ENCODE assay signal across 1 cellular context in the genomic region with DNA sequence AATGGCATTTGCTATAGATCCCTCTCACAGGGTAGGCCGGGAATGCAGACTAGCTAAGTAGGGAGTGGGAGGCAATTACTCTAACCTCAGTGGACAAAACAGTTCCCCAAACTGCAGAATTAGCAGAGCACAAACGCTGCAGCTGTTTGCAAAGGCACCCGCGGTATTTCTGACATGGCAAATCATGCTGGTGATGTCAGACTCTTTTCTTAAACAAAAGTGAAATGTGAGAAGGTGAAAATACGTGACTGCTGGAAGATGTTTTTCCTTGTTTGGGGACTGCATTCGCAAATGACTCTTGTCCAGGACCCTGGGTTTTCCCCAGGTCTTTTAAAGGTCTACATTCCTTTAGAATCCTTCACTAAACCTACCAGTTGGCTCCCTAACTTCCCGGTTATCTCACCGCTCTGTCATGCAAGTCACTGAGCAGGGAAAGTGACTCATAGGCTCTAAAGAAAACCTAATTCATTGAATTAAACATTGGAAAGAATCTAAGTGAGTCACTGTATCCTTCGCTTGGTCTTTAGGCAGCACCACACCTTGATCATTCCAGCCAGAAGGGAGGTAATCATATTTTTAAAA.
TF ChIP-seq lines count a peak whose summit lies in the region.

No MANE protein-coding gene starts in this region.

TF ChIP-seq in HEK293, 187 proteins besides CTCF, POLR2A, EP300 and RAD21 (continued from another document and continues in another):
- TF ChIP-seq, protein P1, sequence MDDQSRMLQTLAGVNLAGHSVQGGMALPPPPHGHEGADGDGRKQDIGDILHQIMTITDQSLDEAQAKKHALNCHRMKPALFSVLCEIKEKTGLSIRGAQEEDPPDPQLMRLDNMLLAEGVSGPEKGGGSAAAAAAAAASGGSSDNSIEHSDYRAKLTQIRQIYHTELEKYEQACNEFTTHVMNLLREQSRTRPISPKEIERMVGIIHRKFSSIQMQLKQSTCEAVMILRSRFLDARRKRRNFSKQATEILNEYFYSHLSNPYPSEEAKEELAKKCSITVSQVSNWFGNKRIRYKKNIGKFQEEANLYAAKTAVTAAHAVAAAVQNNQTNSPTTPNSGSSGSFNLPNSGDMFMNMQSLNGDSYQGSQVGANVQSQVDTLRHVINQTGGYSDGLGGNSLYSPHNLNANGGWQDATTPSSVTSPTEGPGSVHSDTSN (CRISPR knock-in tag; IDR thresholded peaks at IDR 0.05), result no peak
- TF ChIP-seq ZNF768 (tag by site-specific recombination; IDR thresholded peaks at IDR 0.05), result no peak
- TF ChIP-seq ZNF843 (tag by site-specific recombination; IDR thresholded peaks at IDR 0.05), result peak; percentile 46; the same call in 1 of the 2 replicates
- peak; percentile 67 for TF ChIP-seq ZFHX2 (tag by site-specific recombination; conservative IDR thresholded peaks at IDR 0.05)
- TF ChIP-seq ZNF600 (tag by site-specific recombination; IDR thresholded peaks at IDR 0.05), result peak; percentile 96
- TF ChIP-seq ZNF10 (tag by site-specific recombination; IDR thresholded peaks at IDR 0.05), result no peak; the same call in 1 of the 2 replicates
- TF ChIP-seq, protein P2, sequence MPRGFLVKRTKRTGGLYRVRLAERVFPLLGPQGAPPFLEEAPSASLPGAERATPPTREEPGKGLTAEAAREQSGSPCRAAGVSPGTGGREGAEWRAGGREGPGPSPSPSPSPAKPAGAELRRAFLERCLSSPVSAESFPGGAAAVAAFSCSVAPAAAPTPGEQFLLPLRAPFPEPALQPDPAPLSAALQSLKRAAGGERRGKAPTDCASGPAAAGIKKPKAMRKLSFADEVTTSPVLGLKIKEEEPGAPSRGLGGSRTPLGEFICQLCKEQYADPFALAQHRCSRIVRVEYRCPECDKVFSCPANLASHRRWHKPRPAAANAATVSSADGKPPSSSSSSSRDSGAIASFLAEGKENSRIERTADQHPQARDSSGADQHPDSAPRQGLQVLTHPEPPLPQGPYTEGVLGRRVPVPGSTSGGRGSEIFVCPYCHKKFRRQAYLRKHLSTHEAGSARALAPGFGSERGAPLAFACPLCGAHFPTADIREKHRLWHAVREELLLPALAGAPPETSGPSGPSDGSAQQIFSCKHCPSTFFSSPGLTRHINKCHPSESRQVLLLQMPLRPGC (tag by site-specific recombination; IDR thresholded peaks at IDR 0.05), result peak; percentile 98
- no peak for TF ChIP-seq ZNF701 (tag by site-specific recombination; IDR thresholded peaks at IDR 0.05)
- TF ChIP-seq ZNF391 (tag by site-specific recombination; IDR thresholded peaks at IDR 0.05; ENCODE audit: borderline replicate concordance, low read depth), result peak; percentile 46; the same call in 1 of the 2 replicates
- TF ChIP-seq ZNF37A (tag by site-specific recombination; IDR thresholded peaks at IDR 0.05), result no peak
- no peak for TF ChIP-seq ZNF155 (tag by site-specific recombination; IDR thresholded peaks at IDR 0.05)
- no peak for TF ChIP-seq YY1 (tag by site-specific recombination; IDR thresholded peaks at IDR 0.05)
- TF ChIP-seq BCL11B (tag by site-specific recombination; IDR thresholded peaks at IDR 0.05; ENCODE audit: low read depth), result no peak
- no peak for TF ChIP-seq ZNF16 (tag by site-specific recombination; IDR thresholded peaks at IDR 0.05; ENCODE audit: low read depth)
- no peak for TF ChIP-seq ZNF23 (tag by site-specific recombination; IDR thresholded peaks at IDR 0.05; ENCODE audit: borderline replicate concordance)
- 0 out of 2 replicates have a peak, but pooled peaks have one; percentile 22 for TF ChIP-seq EGR2 (tag by site-specific recombination; IDR thresholded peaks at IDR 0.05; ENCODE audit: low read depth)
- TF ChIP-seq ZBTB17 (tag by site-specific recombination; IDR thresholded peaks at IDR 0.05), result peak; percentile 65
- no peak for TF ChIP-seq ZNF707 (tag by site-specific recombination; IDR thresholded peaks at IDR 0.05)
- TF ChIP-seq ZNF266 (tag by site-specific recombination; IDR thresholded peaks at IDR 0.05; ENCODE audit: low read depth), result no peak
- TF ChIP-seq KLF16 (tag by site-specific recombination; IDR thresholded peaks at IDR 0.05), result no peak
- TF ChIP-seq ZSCAN23 (tag by site-specific recombination; IDR thresholded peaks at IDR 0.05), result peak; percentile 43; the same call in 1 of the 2 replicates
- TF ChIP-seq ZNF530 (tag by site-specific recombination; IDR thresholded peaks at IDR 0.05; ENCODE audit: low read depth), result no peak
- TF ChIP-seq ZEB2 (tag by site-specific recombination; IDR thresholded peaks at IDR 0.05), result peak; percentile 96
- TF ChIP-seq ZNF423 (tag by site-specific recombination; IDR thresholded peaks at IDR 0.05), result no peak
- TF ChIP-seq ZNF354C (tag by site-specific recombination; IDR thresholded peaks at IDR 0.05; ENCODE audit: borderline replicate concordance, low read depth), result no peak
- TF ChIP-seq ZNF791 (tag by site-specific recombination; IDR thresholded peaks at IDR 0.05), result no peak
- no peak for TF ChIP-seq SP3 (tag by site-specific recombination; IDR thresholded peaks at IDR 0.05)
- TF ChIP-seq KLF9 (tag by site-specific recombination; IDR thresholded peaks at IDR 0.05; ENCODE audit: low read depth), result no peak
- no peak for TF ChIP-seq FEZF1 (tag by site-specific recombination; IDR thresholded peaks at IDR 0.05)
- TF ChIP-seq ZNF223 (tag by site-specific recombination; IDR thresholded peaks at IDR 0.05), result no peak
- no peak for TF ChIP-seq OVOL3 (tag by site-specific recombination; IDR thresholded peaks at IDR 0.05)
- TF ChIP-seq ZSCAN16 (tag by site-specific recombination; IDR thresholded peaks at IDR 0.05), result no peak
- TF ChIP-seq, protein P3, sequence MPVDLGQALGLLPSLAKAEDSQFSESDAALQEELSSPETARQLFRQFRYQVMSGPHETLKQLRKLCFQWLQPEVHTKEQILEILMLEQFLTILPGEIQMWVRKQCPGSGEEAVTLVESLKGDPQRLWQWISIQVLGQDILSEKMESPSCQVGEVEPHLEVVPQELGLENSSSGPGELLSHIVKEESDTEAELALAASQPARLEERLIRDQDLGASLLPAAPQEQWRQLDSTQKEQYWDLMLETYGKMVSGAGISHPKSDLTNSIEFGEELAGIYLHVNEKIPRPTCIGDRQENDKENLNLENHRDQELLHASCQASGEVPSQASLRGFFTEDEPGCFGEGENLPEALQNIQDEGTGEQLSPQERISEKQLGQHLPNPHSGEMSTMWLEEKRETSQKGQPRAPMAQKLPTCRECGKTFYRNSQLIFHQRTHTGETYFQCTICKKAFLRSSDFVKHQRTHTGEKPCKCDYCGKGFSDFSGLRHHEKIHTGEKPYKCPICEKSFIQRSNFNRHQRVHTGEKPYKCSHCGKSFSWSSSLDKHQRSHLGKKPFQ (tag by site-specific recombination; IDR thresholded peaks at IDR 0.05), result no peak
- 0 out of 2 replicates have a peak, but pooled peaks have one; percentile 23 for TF ChIP-seq ZNF501 (tag by site-specific recombination; IDR thresholded peaks at IDR 0.05)
- TF ChIP-seq, protein P4, sequence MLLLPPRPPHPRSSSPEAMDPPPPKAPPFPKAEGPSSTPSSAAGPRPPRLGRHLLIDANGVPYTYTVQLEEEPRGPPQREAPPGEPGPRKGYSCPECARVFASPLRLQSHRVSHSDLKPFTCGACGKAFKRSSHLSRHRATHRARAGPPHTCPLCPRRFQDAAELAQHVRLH (tag by site-specific recombination; IDR thresholded peaks at IDR 0.05), result no peak
- no peak for TF ChIP-seq ZNF777 (tag by site-specific recombination; IDR thresholded peaks at IDR 0.05; ENCODE audit: borderline replicate concordance)
- TF ChIP-seq SALL2 (tag by site-specific recombination; IDR thresholded peaks at IDR 0.05; ENCODE audit: borderline replicate concordance), result no peak
- TF ChIP-seq, protein P5, sequence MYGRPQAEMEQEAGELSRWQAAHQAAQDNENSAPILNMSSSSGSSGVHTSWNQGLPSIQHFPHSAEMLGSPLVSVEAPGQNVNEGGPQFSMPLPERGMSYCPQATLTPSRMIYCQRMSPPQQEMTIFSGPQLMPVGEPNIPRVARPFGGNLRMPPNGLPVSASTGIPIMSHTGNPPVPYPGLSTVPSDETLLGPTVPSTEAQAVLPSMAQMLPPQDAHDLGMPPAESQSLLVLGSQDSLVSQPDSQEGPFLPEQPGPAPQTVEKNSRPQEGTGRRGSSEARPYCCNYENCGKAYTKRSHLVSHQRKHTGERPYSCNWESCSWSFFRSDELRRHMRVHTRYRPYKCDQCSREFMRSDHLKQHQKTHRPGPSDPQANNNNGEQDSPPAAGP (tag by site-specific recombination; IDR thresholded peaks at IDR 0.05), result 0 out of 2 replicates have a peak, but pooled peaks have one; percentile 32
- TF ChIP-seq ZNF426 (tag by site-specific recombination; IDR thresholded peaks at IDR 0.05), result no peak
- TF ChIP-seq ZNF585B (tag by site-specific recombination; IDR thresholded peaks at IDR 0.05), result no peak
- TF ChIP-seq SCRT1 (tag by site-specific recombination; IDR thresholded peaks at IDR 0.05; ENCODE audit: borderline replicate concordance), result no peak
- no peak for TF ChIP-seq SP2 (tag by site-specific recombination; IDR thresholded peaks at IDR 0.05)
- no peak for TF ChIP-seq ZNF157 (tag by site-specific recombination; IDR thresholded peaks at IDR 0.05)
- peak; percentile 91 for TF ChIP-seq KLF10 (tag by site-specific recombination; IDR thresholded peaks at IDR 0.05)
- no peak for TF ChIP-seq ZNF133 (tag by site-specific recombination; IDR thresholded peaks at IDR 0.05)
- no peak for TF ChIP-seq MYNN (tag by site-specific recombination; IDR thresholded peaks at IDR 0.05; ENCODE audit: borderline replicate concordance)
- TF ChIP-seq, protein P6, sequence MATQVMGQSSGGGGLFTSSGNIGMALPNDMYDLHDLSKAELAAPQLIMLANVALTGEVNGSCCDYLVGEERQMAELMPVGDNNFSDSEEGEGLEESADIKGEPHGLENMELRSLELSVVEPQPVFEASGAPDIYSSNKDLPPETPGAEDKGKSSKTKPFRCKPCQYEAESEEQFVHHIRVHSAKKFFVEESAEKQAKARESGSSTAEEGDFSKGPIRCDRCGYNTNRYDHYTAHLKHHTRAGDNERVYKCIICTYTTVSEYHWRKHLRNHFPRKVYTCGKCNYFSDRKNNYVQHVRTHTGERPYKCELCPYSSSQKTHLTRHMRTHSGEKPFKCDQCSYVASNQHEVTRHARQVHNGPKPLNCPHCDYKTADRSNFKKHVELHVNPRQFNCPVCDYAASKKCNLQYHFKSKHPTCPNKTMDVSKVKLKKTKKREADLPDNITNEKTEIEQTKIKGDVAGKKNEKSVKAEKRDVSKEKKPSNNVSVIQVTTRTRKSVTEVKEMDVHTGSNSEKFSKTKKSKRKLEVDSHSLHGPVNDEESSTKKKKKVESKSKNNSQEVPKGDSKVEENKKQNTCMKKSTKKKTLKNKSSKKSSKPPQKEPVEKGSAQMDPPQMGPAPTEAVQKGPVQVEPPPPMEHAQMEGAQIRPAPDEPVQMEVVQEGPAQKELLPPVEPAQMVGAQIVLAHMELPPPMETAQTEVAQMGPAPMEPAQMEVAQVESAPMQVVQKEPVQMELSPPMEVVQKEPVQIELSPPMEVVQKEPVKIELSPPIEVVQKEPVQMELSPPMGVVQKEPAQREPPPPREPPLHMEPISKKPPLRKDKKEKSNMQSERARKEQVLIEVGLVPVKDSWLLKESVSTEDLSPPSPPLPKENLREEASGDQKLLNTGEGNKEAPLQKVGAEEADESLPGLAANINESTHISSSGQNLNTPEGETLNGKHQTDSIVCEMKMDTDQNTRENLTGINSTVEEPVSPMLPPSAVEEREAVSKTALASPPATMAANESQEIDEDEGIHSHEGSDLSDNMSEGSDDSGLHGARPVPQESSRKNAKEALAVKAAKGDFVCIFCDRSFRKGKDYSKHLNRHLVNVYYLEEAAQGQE (tag by site-specific recombination; IDR thresholded peaks at IDR 0.05), result no peak
- TF ChIP-seq HOXA7 (CRISPR knock-in tag; IDR thresholded peaks at IDR 0.05; ENCODE audit: borderline replicate concordance), result no peak
- TF ChIP-seq GLIS2 (tag by site-specific recombination; IDR thresholded peaks at IDR 0.05), result no peak
- no peak for TF ChIP-seq ZNF473 (tag by site-specific recombination; IDR thresholded peaks at IDR 0.05)
- TF ChIP-seq ZNF350 (tag by site-specific recombination; IDR thresholded peaks at IDR 0.05), result no peak
- no peak for TF ChIP-seq ZNF830 (tag by site-specific recombination; IDR thresholded peaks at IDR 0.05; ENCODE audit: low read depth)
- TF ChIP-seq, protein P7, sequence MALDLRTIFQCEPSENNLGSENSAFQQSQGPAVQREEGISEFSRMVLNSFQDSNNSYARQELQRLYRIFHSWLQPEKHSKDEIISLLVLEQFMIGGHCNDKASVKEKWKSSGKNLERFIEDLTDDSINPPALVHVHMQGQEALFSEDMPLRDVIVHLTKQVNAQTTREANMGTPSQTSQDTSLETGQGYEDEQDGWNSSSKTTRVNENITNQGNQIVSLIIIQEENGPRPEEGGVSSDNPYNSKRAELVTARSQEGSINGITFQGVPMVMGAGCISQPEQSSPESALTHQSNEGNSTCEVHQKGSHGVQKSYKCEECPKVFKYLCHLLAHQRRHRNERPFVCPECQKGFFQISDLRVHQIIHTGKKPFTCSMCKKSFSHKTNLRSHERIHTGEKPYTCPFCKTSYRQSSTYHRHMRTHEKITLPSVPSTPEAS (tag by site-specific recombination; IDR thresholded peaks at IDR 0.05), result no peak
- peak; percentile 92 for TF ChIP-seq ZNF677 (tag by site-specific recombination; IDR thresholded peaks at IDR 0.05)
- TF ChIP-seq, protein P8, sequence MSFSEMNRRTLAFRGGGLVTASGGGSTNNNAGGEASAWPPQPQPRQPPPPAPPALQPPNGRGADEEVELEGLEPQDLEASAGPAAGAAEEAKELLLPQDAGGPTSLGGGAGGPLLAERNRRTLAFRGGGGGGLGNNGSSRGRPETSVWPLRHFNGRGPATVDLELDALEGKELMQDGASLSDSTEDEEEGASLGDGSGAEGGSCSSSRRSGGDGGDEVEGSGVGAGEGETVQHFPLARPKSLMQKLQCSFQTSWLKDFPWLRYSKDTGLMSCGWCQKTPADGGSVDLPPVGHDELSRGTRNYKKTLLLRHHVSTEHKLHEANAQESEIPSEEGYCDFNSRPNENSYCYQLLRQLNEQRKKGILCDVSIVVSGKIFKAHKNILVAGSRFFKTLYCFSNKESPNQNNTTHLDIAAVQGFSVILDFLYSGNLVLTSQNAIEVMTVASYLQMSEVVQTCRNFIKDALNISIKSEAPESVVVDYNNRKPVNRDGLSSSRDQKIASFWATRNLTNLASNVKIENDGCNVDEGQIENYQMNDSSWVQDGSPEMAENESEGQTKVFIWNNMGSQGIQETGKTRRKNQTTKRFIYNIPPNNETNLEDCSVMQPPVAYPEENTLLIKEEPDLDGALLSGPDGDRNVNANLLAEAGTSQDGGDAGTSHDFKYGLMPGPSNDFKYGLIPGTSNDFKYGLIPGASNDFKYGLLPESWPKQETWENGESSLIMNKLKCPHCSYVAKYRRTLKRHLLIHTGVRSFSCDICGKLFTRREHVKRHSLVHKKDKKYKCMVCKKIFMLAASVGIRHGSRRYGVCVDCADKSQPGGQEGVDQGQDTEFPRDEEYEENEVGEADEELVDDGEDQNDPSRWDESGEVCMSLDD (tag by site-specific recombination; IDR thresholded peaks at IDR 0.05), result 0 out of 2 replicates have a peak, but pooled peaks have one; percentile 15
- no peak for TF ChIP-seq ZNF169 (tag by site-specific recombination; IDR thresholded peaks at IDR 0.05)
- no peak for TF ChIP-seq ZNF658 (tag by site-specific recombination; IDR thresholded peaks at IDR 0.05)
- TF ChIP-seq ZNF514 (tag by site-specific recombination; IDR thresholded peaks at IDR 0.05), result no peak
- no peak for TF ChIP-seq ZNF221 (tag by site-specific recombination; IDR thresholded peaks at IDR 0.05; ENCODE audit: borderline replicate concordance)
- TF ChIP-seq TRIM28 (IDR thresholded peaks at IDR 0.05; ENCODE audit: borderline replicate concordance, low read length), result peak; percentile 87; the same call in 1 of the 2 replicates
- no peak for TF ChIP-seq ZNF140 (tag by site-specific recombination; IDR thresholded peaks at IDR 0.05)
- no peak for TF ChIP-seq YY2 (tag by site-specific recombination; IDR thresholded peaks at IDR 0.05)
